ENCODE assay signal across 27 cellular contexts in the genomic region with DNA sequence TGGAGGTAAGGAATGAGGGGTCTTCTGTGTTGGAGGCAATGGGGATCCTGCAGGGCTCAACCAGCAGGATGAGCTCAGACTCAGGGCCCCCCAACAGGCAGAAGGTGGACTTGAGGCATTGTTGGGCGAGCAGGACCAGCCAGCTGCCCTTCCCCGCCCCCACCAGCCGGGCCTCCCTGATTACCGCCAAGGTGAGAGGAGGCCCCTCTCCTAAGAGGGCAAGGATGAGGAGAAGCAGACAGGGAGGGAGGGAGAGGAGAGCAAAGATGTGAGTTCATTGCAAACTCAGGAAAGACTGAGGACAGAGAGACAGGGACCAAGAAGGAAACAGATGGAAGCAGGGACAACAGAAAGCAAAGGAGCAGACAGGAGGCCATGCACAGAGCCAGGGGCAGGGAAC.
"Had no signal": no experiment of that assay in that cellular context is flagged by ENCODE, and none has a peak within 500 bp of the region (broad histone marks: within the 10 kb centered on the region; RNA-seq: fewer than 3 reads in every experiment).

No MANE protein-coding gene starts in this region.

- H3K4me1 ChIP-seq: SJSA1 had no signal

- H3K36me3 Mint-ChIP-seq: activated CD8-positive, alpha-beta memory T cell treated with anti-CD3 and anti-CD28 coated beads, Interleukin-2, amount 10 ng/mL, durations not matched to agents 7 days and 5 days; activated naive CD4-positive, alpha-beta T cell treated with anti-CD3 and anti-CD28 coated beads, Interleukin-2, amount 50 U/mL, for 72 hours; brain had no signal

- ATAC-seq: activated CD8-positive, alpha-beta memory T cell treated with anti-CD3 and anti-CD28 coated beads, Interleukin-2, amount 10 ng/mL, durations not matched to agents 7 days and 5 days; activated naive CD4-positive, alpha-beta T cell treated with anti-CD3 and anti-CD28 coated beads, Interleukin-2, amount 50 U/mL, for 72 hours; activated naive CD8-positive, alpha-beta T cell treated with anti-CD3 and anti-CD28 coated beads, Interleukin-2, amount 50 U/mL, for 24 hours; K562 had no signal

- H3K4me3 ChIP-seq: K562, SJSA1 had no signal

- H3K27me3 Mint-ChIP-seq: activated CD4-positive, alpha-beta T cell treated with anti-CD3 and anti-CD28 coated beads, Interleukin-2, amount 10 ng/mL, durations not matched to agents 24 days and 14 days; activated CD8-positive, alpha-beta memory T cell treated with anti-CD3 and anti-CD28 coated beads, Interleukin-2, amount 10 ng/mL, durations not matched to agents 7 days and 5 days had no signal

- H3K9me3 Mint-ChIP-seq: activated B cell treated with CpG ODN at 0.5 μM for 24 hours; activated CD4-positive, alpha-beta T cell treated with anti-CD3 and anti-CD28 coated beads, Interleukin-2, amount 10 ng/mL, durations not matched to agents 24 days and 14 days; activated naive CD4-positive, alpha-beta T cell treated with anti-CD3 and anti-CD28 coated beads, Interleukin-2, amount 50 U/mL, for 72 hours; activated naive CD8-positive, alpha-beta T cell treated with anti-CD3 and anti-CD28 coated beads, Interleukin-2, amount 50 U/mL, for 24 hours; activated T-cell treated with anti-CD3 and anti-CD28 coated beads, Interleukin-2, amount 50 U/mL, for 24 hours; activated T-helper 1 cell treated with anti-CD3 and anti-CD28 coated beads, Interleukin-12 subunit alpha, Interleukin-12 subunit beta, Interleukin-2, Interleukin-4 antibody, amounts not matched to agents 30 ng/mL and 10 ng/mL and 1 ng/mL, durations not matched to agents 14 hours and 24 hours and 36 hours; T-helper 1 cell treated with Interleukin-12 subunit alpha and Interleukin-12 subunit beta and Interleukin-4 antibody, amounts not matched to agents 30 μg/mL and 1 μg/mL, for 36 hours had no signal

- DNase-seq: activated B cell treated with CpG ODN at 0.5 μM for 24 hours; activated CD4-positive, alpha-beta T cell treated with anti-CD3 and anti-CD28 coated beads for 1 hour; activated CD4-positive, alpha-beta T cell treated with anti-CD3 and anti-CD28 coated beads, Interleukin-2, amount 10 ng/mL, durations not matched to agents 24 days and 14 days; activated CD4-positive, alpha-beta T cell treated with anti-CD3 and anti-CD28 coated beads, Interleukin-2, amount 50 U/mL, for 48 hours; activated CD8-positive, alpha-beta memory T cell treated with anti-CD3 and anti-CD28 coated beads, Interleukin-2, amount 10 ng/mL, durations not matched to agents 7 days and 5 days; activated effector memory CD4-positive, alpha-beta T cell treated with Interleukin-2 at 50 U/mL for 16 hours; activated naive CD4-positive, alpha-beta T cell treated with Interleukin-2 at 50 U/mL for 16 hours; activated naive CD8-positive, alpha-beta T cell treated with anti-CD3 and anti-CD28 coated beads, Interleukin-2, amount 50 U/mL, for 24 hours; activated T-cell treated with anti-CD3 and anti-CD28 coated beads, Interleukin-2, amount 50 U/mL, for 24 hours; amniotic stem cell; Karpas-422; MM.1S; NCI-H1105; NCI-H1436 treated with DMSO at 0.1 percent for 48 hours; NCI-H187; NCI-H2081; NCI-H510A treated with DMSO at 0.1 percent for 48 hours; NCI-H69; NK-92 treated with Interleukin-12 subunit alpha and Interleukin-12 subunit beta, amount 100 ng/mL, for 24 hours; OCI-M1; SHP77 had no signal

- H3K36me3 ChIP-seq: SJSA1 had no signal

- H3K27ac ChIP-seq: SJSA1 had no signal

- H3K4me3 Mint-ChIP-seq: activated B cell treated with CpG ODN at 0.5 μM for 24 hours; activated CD4-positive, alpha-beta T cell treated with anti-CD3 and anti-CD28 coated beads, Interleukin-2, amount 10 ng/mL, durations not matched to agents 24 days and 14 days; activated CD8-positive, alpha-beta memory T cell treated with anti-CD3 and anti-CD28 coated beads, Interleukin-2, amount 10 ng/mL, durations not matched to agents 7 days and 5 days; activated naive CD8-positive, alpha-beta T cell treated with anti-CD3 and anti-CD28 coated beads, Interleukin-2, amount 50 U/mL, for 24 hours; activated T-cell treated with anti-CD3 and anti-CD28 coated beads, Interleukin-2, amount 50 U/mL, for 24 hours; activated T-helper 1 cell treated with anti-CD3 and anti-CD28 coated beads, Interleukin-12 subunit alpha, Interleukin-12 subunit beta, Interleukin-2, Interleukin-4 antibody, amounts not matched to agents 30 ng/mL and 10 ng/mL and 1 ng/mL, durations not matched to agents 14 hours and 24 hours and 36 hours; brain; T-helper 1 cell treated with Interleukin-12 subunit alpha and Interleukin-12 subunit beta and Interleukin-4 antibody, amounts not matched to agents 30 μg/mL and 1 μg/mL, for 36 hours had no signal

- H3K4me1 Mint-ChIP-seq: activated B cell treated with CpG ODN at 0.5 μM for 24 hours; activated CD4-positive, alpha-beta T cell treated with anti-CD3 and anti-CD28 coated beads, Interleukin-2, amount 10 ng/mL, durations not matched to agents 24 days and 14 days; activated CD8-positive, alpha-beta memory T cell treated with anti-CD3 and anti-CD28 coated beads, Interleukin-2, amount 10 ng/mL, durations not matched to agents 7 days and 5 days; activated naive CD8-positive, alpha-beta T cell treated with anti-CD3 and anti-CD28 coated beads, Interleukin-2, amount 50 U/mL, for 24 hours had no signal

- H3K27me3 ChIP-seq: SJSA1 had no signal

- H3K27ac Mint-ChIP-seq: activated B cell treated with CpG ODN at 0.5 μM for 24 hours; activated CD4-positive, alpha-beta T cell treated with anti-CD3 and anti-CD28 coated beads, Interleukin-2, amount 10 ng/mL, durations not matched to agents 24 days and 14 days; activated CD8-positive, alpha-beta memory T cell treated with anti-CD3 and anti-CD28 coated beads, Interleukin-2, amount 10 ng/mL, durations not matched to agents 7 days and 5 days; activated naive CD4-positive, alpha-beta T cell treated with anti-CD3 and anti-CD28 coated beads, Interleukin-2, amount 50 U/mL, for 72 hours; activated naive CD8-positive, alpha-beta T cell treated with anti-CD3 and anti-CD28 coated beads, Interleukin-2, amount 50 U/mL, for 24 hours; activated T-cell treated with anti-CD3 and anti-CD28 coated beads, Interleukin-2, amount 50 U/mL, for 24 hours; activated T-helper 1 cell treated with anti-CD3 and anti-CD28 coated beads, Interleukin-12 subunit alpha, Interleukin-12 subunit beta, Interleukin-2, Interleukin-4 antibody, amounts not matched to agents 30 ng/mL and 10 ng/mL and 1 ng/mL, durations not matched to agents 14 hours and 24 hours and 36 hours; brain; T-helper 1 cell treated with Interleukin-12 subunit alpha and Interleukin-12 subunit beta and Interleukin-4 antibody, amounts not matched to agents 30 μg/mL and 1 μg/mL, for 36 hours had no signal

- H3K9me3 ChIP-seq: SJSA1 had no signal
